Comparison of ENCODE assay signal across 18 cellular contexts in genomic region chr3:11137627-11137959, GRCh38. TPM values are rescaled to one million over a fixed set of nuclear protein-coding genes. Genes with fewer than 3 reads are reported as not detected.
DNase-seq lines count a peak whose midpoint lies in the region; ATAC-seq and TF ChIP-seq lines count a peak whose summit lies in the region.
"Had no signal": no experiment of that assay in that cellular context is flagged by ENCODE, and none has a peak within 500 bp of the region (broad histone marks: within the 10 kb centered on the region; RNA-seq: fewer than 3 reads in every experiment).

No MANE protein-coding gene starts in this region.

- TF ChIP-seq CTCF in AG09309 (IDR thresholded peaks at IDR 0.05; ENCODE audit: control insufficient read depth, insufficient read depth, low read depth, low read length, missing control alignments) = no peak
- TF ChIP-seq CTCF in epithelial cell of proximal tubule (conservative IDR thresholded peaks at IDR 0.05; ENCODE audit: low read depth, low read length) = no peak
- no peak for TF ChIP-seq CTCF in retinal pigment epithelial cell (conservative IDR thresholded peaks at IDR 0.05; ENCODE audit: low read depth, low read length)

- H3K9me3 ChIP-seq in SJSA1 (replicated peaks) = no peaks in the 10 kb centered on the region
- H3K9me3 ChIP-seq: thyroid gland had no signal

- H3K27me3 Mint-ChIP-seq in effector memory CD8-positive, alpha-beta T cell = peaks cover 19 to 21% of the 10 kb centered on the region in 2 donors

- DNase-seq in AG09309 (ENCODE audit: low read depth) (no peak), SJSA1 (ENCODE audit: low read depth in 1 of 2, low spot score in 2 of 2) (no peak), epithelial cell of proximal tubule (ENCODE audit: low read depth) (no peak), retinal pigment epithelial cell (ENCODE audit: low read depth) (no peak), NCI-H2171 (lab: John Stamatoyannopoulos, UW) (no peak)
- no peak for DNase-seq in effector memory CD8-positive, alpha-beta T cell
- DNase-seq: activated CD4-positive, alpha-beta T cell treated with anti-CD3 and anti-CD28 coated beads, Interleukin-2, amount 10 ng/mL, durations not matched to agents 7 days and 5 days; activated naive CD8-positive, alpha-beta T cell treated with anti-CD3 and anti-CD28 coated beads for 36 hours; activated T-cell treated with anti-CD3 and anti-CD28 coated beads, Interleukin-2, amount 50 U/mL, for 4 hours; cerebellar nuclear complex; left ventricle myocardium superior; NCI-H2081; stimulated activated CD4-positive, alpha-beta T cell treated with anti-CD3 and anti-CD28 coated beads, Interleukin-2, amount 100 ng/mL, for 24 hours; thyroid gland had no signal

- H3K4me3 Mint-ChIP-seq in effector memory CD8-positive, alpha-beta T cell = no peak overlapping the region
- H3K4me3 Mint-ChIP-seq: activated CD4-positive, alpha-beta T cell treated with anti-CD3 and anti-CD28 coated beads, Interleukin-2, amount 10 ng/mL, durations not matched to agents 7 days and 5 days; activated naive CD8-positive, alpha-beta T cell treated with anti-CD3 and anti-CD28 coated beads for 36 hours; activated T-cell treated with anti-CD3 and anti-CD28 coated beads, Interleukin-2, amount 50 U/mL, for 4 hours; T-helper 2 cell treated with Interferon-gamma antibody and Interleukin-4, amounts not matched to agents 5 μg/mL and 100 μg/mL, for 36 hours had no signal

- peak overlapping the region; percentile 94 for H3K27ac ChIP-seq in SJSA1
- H3K27ac ChIP-seq: thyroid gland had no signal

- H3K27me3 ChIP-seq in SJSA1 (replicated peaks) = no peaks in the 10 kb centered on the region
- H3K27me3 ChIP-seq: thyroid gland had no signal

- peaks cover 5% of the 10 kb centered on the region for H3K36me3 Mint-ChIP-seq in effector memory CD8-positive, alpha-beta T cell (ENCODE audit: insufficient read depth)
- H3K36me3 Mint-ChIP-seq: activated naive CD8-positive, alpha-beta T cell treated with anti-CD3 and anti-CD28 coated beads for 36 hours had no signal

- H3K4me3 ChIP-seq in AG09309 (ENCODE audit: control insufficient read depth, low read depth, low read length) (peak overlapping the region; percentile 46), SJSA1 (peak overlapping the region; percentile 35), epithelial cell of proximal tubule (ENCODE audit: low read depth, low read length) (peak overlapping the region; percentile 57), retinal pigment epithelial cell (ENCODE audit: low read length) (peak overlapping the region; percentile 3)
- H3K4me3 ChIP-seq: thyroid gland had no signal

- no peaks in the 10 kb centered on the region for H3K36me3 ChIP-seq in SJSA1
- H3K36me3 ChIP-seq: thyroid gland had no signal

- H3K4me1 Mint-ChIP-seq in effector memory CD8-positive, alpha-beta T cell (ENCODE audit: low read depth in 2 of 2) = peaks cover 4% of the 10 kb centered on the region in 2 donors

- H3K4me1 ChIP-seq in SJSA1 (replicated peaks) = peaks cover 25% of the 10 kb centered on the region
- H3K4me1 ChIP-seq: thyroid gland had no signal

- H3K27ac Mint-ChIP-seq in effector memory CD8-positive, alpha-beta T cell = no peak overlapping the region
- H3K27ac Mint-ChIP-seq: activated naive CD8-positive, alpha-beta T cell treated with anti-CD3 and anti-CD28 coated beads for 36 hours; progenitor cell of endocrine pancreas; T-helper 2 cell treated with Interferon-gamma antibody and Interleukin-4, amounts not matched to agents 5 μg/mL and 100 μg/mL, for 36 hours had no signal

- ATAC-seq in HG02610 (IDR thresholded peaks at IDR 0.05; ENCODE audit: unreplicated experiment) = no peak
- no peak for ATAC-seq in effector memory CD8-positive, alpha-beta T cell (replicated peaks)
- ATAC-seq in GM18858 (IDR thresholded peaks at IDR 0.05; ENCODE audit: unreplicated experiment) = no peak

- no peaks in the 10 kb centered on the region for H3K9me3 Mint-ChIP-seq in effector memory CD8-positive, alpha-beta T cell
- H3K9me3 Mint-ChIP-seq: activated naive CD8-positive, alpha-beta T cell treated with anti-CD3 and anti-CD28 coated beads for 36 hours; activated T-cell treated with anti-CD3 and anti-CD28 coated beads, Interleukin-2, amount 50 U/mL, for 4 hours; T-helper 2 cell treated with Interferon-gamma antibody and Interleukin-4, amounts not matched to agents 5 μg/mL and 100 μg/mL, for 36 hours had no signal

RNA-seq across cellular contexts. Expression of gene HRH1, which starts 16.7 kb away (rescaled TPM):
- 15.9 and 21.9 TPM in 2 replicates for total RNA-seq in SJSA1 (2014; rRNA removed; shearing (Covaris generic))
- total RNA-seq in epithelial cell of proximal tubule = 3.1 and 7.3 TPM in 2 replicates
- total RNA-seq: progenitor cell of endocrine pancreas had no signal

Comparison
In these comparisons a context has a peak if more than half of its experiments do, and no peak if none do; other contexts are left out.
1. H3K4me3 ChIP-seq: peak in every context shown above with its lines; median percentile 57 in epithelial cell of proximal tubule; 46 in AG09309; 35 in SJSA1; 3 in retinal pigment epithelial cell.